ENCODE assay signal across 8 cellular contexts in the genomic region with DNA sequence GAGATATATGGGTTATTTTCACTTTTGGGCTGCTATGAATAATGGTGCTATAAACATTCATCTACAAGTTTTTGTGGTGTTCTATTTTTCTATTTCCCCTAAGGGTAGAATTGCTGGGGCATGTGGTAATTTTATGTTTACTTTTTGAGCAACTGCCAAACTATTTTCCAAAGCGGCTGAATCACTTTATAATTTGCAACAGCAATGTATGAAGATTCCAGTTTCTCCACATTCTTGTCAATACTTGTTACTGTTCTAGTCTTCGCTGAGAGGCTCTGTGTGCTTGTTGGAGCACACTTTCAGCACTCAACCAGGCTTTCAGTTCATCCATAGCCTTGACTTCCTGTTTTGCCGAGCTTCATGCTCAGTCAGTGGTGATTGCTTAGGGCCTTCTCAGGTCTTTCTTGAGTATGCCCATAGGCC. TPM values are rescaled to one million over a fixed set of nuclear protein-coding genes. Genes with fewer than 3 reads are reported as not detected.
DNase-seq lines count a peak whose midpoint lies in the region; ATAC-seq and TF ChIP-seq lines count a peak whose summit lies in the region.

No MANE protein-coding gene starts in this region.

- H3K9me3 ChIP-seq in Panc1 (ENCODE audit: control insufficient read depth, insufficient read depth, low read depth, low read length) = no peaks in the 10 kb centered on the region

- in situ Hi-C loops in Panc1 (cut with HindIII; ENCODE audit: low pct_unique_long_range_greater_than_20kb, low sequenced_read_pairs) = no loop called here

- H3K27me3 ChIP-seq in Panc1 (ENCODE audit: control insufficient read depth, insufficient read depth, low read length) = no peaks in the 10 kb centered on the region

- H3K27ac ChIP-seq in Panc1 (ENCODE audit: low read length) (peak overlapping the region; percentile 91), coronary artery (peak overlapping the region; percentile 59 to 64)

- H3K4me3 ChIP-seq in Panc1 (ENCODE audit: low read depth in 2 of 2, low read length in 2 of 2) (peak overlapping the region; percentile 4 to 41), coronary artery (peak overlapping the region; percentile 29)

- no peak for TF ChIP-seq CTCF in Panc1 (IDR thresholded peaks at IDR 0.05)
- TF ChIP-seq CTCF in coronary artery (IDR thresholded peaks at IDR 0.05) = no peak
- TF ChIP-seq CTCF in mesothelial cell of epicardium (IDR thresholded peaks at IDR 0.05; ENCODE audit: unreplicated experiment) = no peak

- H3K27me3 Mint-ChIP-seq in mesothelial cell of epicardium (ENCODE audit: low read depth) = no peaks in the 10 kb centered on the region

- POLR2A ChIA-PET in Panc1 (lab: Charles Lee) = interaction anchor here (0.6 to 1.5 kb wide), 3 partner anchors 14 to 920 kb away, joined by 4 to 20 read pairs (median 6); no protein-coding TSS in a partner anchor

- CTCF ChIA-PET in Panc1 (lab: Charles Lee) = interaction anchor here (1.2 kb wide), 1 partner anchor 23 kb away, joined by 6 read pairs; no protein-coding TSS in a partner anchor

- no TSS peak for BruUV-seq in Panc1 (replicated peaks; lab: Mats Ljungman, UMichigan)

- peak in 4 of 6 experiments; percentile 5 to 45 (median 23) for DNase-seq in stimulated activated naive CD4-positive, alpha-beta T cell (lab: John Stamatoyannopoulos, UW)
- DNase-seq in stimulated activated naive CD4-positive, alpha-beta T cell treated with Interleukin-2 at 50 U/mL for 16 hours (lab: John Stamatoyannopoulos, UW) = no peak
- peak; percentile 73 for DNase-seq in Panc1 (ENCODE audit: low read depth, low spot score)
- DNase-seq in coronary artery (ENCODE audit: low spot score) = no peak
- DNase-seq in mesothelial cell of epicardium (ENCODE audit: low spot score in 2 of 2, unreplicated experiment in 2 of 2) = no peak
- no peak for DNase-seq in SHP77 treated with DMSO at 0.1 percent for 48 hours (lab: John Stamatoyannopoulos, UW)

- intact Hi-C loops in Panc1 (cut with micrococcal nuclease; ENCODE audit: unreplicated experiment) = no loop called here

- H3K9me3 Mint-ChIP-seq in mesothelial cell of epicardium = no peaks in the 10 kb centered on the region

- H3K27ac Mint-ChIP-seq in mesothelial cell of epicardium = peak overlapping the region; percentile 98

- H3K4me3 Mint-ChIP-seq in mesothelial cell of epicardium = peak overlapping the region; percentile 33

- ATAC-seq in HG02981 (IDR thresholded peaks at IDR 0.05; ENCODE audit: unreplicated experiment) (peak; percentile 86), Panc1 (peak; percentile 91), HG03469 (IDR thresholded peaks at IDR 0.05; ENCODE audit: unreplicated experiment) (no peak)

- no peaks in the 10 kb centered on the region for H3K36me3 Mint-ChIP-seq in mesothelial cell of epicardium

- H3K4me1 Mint-ChIP-seq in mesothelial cell of epicardium = peaks cover 49% of the 10 kb centered on the region

- peaks cover 49% of the 10 kb centered on the region for H3K4me1 ChIP-seq in Panc1 (ENCODE audit: control insufficient read depth, insufficient read depth, low read length)

- H3K36me3 ChIP-seq in Panc1 (ENCODE audit: control insufficient read depth, insufficient read depth, low read length) = no peaks in the 10 kb centered on the region

RNA-seq across cellular contexts. Expression of a gene that starts 39.0 kb away (rescaled TPM):
- total RNA-seq in Panc1 (2021; ENCODE audit: unreplicated experiment) (64.5 TPM), mesothelial cell of epicardium (25.0 to 26.2 TPM (median 26.2 TPM) in 3 replicates)
- polyA plus RNA-seq in Panc1 (2012; ENCODE audit: insufficient read length) = 52.6 TPM

RNA-seq across cellular contexts. Expression of a gene that starts 39.4 kb away (rescaled TPM):
- total RNA-seq in Panc1 (2021; ENCODE audit: unreplicated experiment) (51.5 TPM), mesothelial cell of epicardium (47.6 to 49.4 TPM (median 48.7 TPM) in 3 replicates)
- polyA plus RNA-seq in Panc1 (2012; ENCODE audit: insufficient read length) = 32.6 TPM

Comparison
In these comparisons a context has a peak if more than half of its experiments do, and no peak if none do; other contexts are left out.
1. DNase-seq: peak in stimulated activated naive CD4-positive, alpha-beta T cell (4 of 6) and Panc1 (single experiment); none in stimulated activated naive CD4-positive, alpha-beta T cell treated with Interleukin-2 at 50 U/mL for 16 hours (single experiment), coronary artery (single experiment), mesothelial cell of epicardium (0 of 2) and SHP77 treated with DMSO at 0.1 percent for 48 hours (single experiment).